In genomic region chr19:12952488-12953455, GRCh38 we compare ENCODE assay signal across 2 cellular contexts.
TF ChIP-seq lines count a peak whose summit lies in the region.

No MANE protein-coding gene starts in this region.

TF ChIP-seq in GM12878, 131 proteins besides CTCF, POLR2A, EP300 and RAD21:
- TF ChIP-seq ZBTB40 (IDR thresholded peaks at IDR 0.05; ENCODE audit: borderline replicate concordance) (no peak), NR2C2 (IDR thresholded peaks at IDR 0.05; ENCODE audit: borderline replicate concordance, control insufficient read depth, insufficient read length, low read depth) (no peak), IKZF1 (conservative IDR thresholded peaks at IDR 0.05) (no peak), ATF3 (IDR thresholded peaks at IDR 0.05; ENCODE audit: borderline replicate concordance, extremely low read depth, low read depth, low read length) (no peak), BCL11A (IDR thresholded peaks at IDR 0.05; ENCODE audit: low read depth, low read length) (no peak), E4F1 (IDR thresholded peaks at IDR 0.05; ENCODE audit: borderline replicate concordance, partially characterized antibody) (no peak), SMARCA5 (IDR thresholded peaks at IDR 0.05) (no peak), ESRRA (IDR thresholded peaks at IDR 0.05; ENCODE audit: low read length) (no peak), IKZF2 (IDR thresholded peaks at IDR 0.05) (no peak), MTA3 (IDR thresholded peaks at IDR 0.05; ENCODE audit: borderline replicate concordance, low read length) (no peak)

TF ChIP-seq in liver, 16 proteins besides CTCF, POLR2A, EP300 and RAD21:
- TF ChIP-seq YY1 (IDR thresholded peaks at IDR 0.05) (no peak), ZBTB33 (IDR thresholded peaks at IDR 0.05) (no peak), FOXA2 (IDR thresholded peaks at IDR 0.05) (no peak), ATF3 (IDR thresholded peaks at IDR 0.05) (no peak), RXRA (IDR thresholded peaks at IDR 0.05) (no peak), FOXA1 (IDR thresholded peaks at IDR 0.05) (no peak), REST (IDR thresholded peaks at IDR 0.05) (no peak)
- TF ChIP-seq, protein P1, sequence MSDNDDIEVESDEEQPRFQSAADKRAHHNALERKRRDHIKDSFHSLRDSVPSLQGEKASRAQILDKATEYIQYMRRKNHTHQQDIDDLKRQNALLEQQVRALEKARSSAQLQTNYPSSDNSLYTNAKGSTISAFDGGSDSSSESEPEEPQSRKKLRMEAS (IDR thresholded peaks at IDR 0.05) = no peak
